ENCODE assay signal across 14 cellular contexts in genomic region chr5:169626779-169627178, GRCh38. TPM values are rescaled to one million over a fixed set of nuclear protein-coding genes. Genes with fewer than 3 reads are reported as not detected.
DNase-seq lines count a peak whose midpoint lies in the region; ATAC-seq, FAIRE-seq and TF ChIP-seq lines count a peak whose summit lies in the region.
"Had no signal": no experiment of that assay in that cellular context is flagged by ENCODE, and none has a peak within 500 bp of the region (broad histone marks: within the 10 kb centered on the region; RNA-seq: fewer than 3 reads in every experiment).

No MANE protein-coding gene starts in this region.

- H3K9ac ChIP-seq in astrocyte (ENCODE audit: low read length), result no peak overlapping the region

- WGBS in right cardiac atrium, result 64% methylated on average over 1 of the region's 1 CpG

- H3K27me3 Mint-ChIP-seq in astrocyte (ENCODE audit: low read depth, unreplicated experiment) (no peaks in the 10 kb centered on the region), progenitor cell of endocrine pancreas (peaks cover 8% of the 10 kb centered on the region)

- H3K27me3 ChIP-seq in right cardiac atrium (ENCODE audit: control insufficient read depth, insufficient read depth) (no peaks in the 10 kb centered on the region), astrocyte (ENCODE audit: insufficient read depth, low read length) (no peaks in the 10 kb centered on the region), foreskin keratinocyte (peaks cover 5% of the 10 kb centered on the region)
- H3K27me3 ChIP-seq: tibial artery had no signal

- no peak overlapping the region for H2AFZ ChIP-seq in astrocyte (ENCODE audit: low read depth, low read length)

- H4K20me1 ChIP-seq in astrocyte (ENCODE audit: insufficient read depth, low read length), result no peaks in the 10 kb centered on the region

- H3K79me2 ChIP-seq in astrocyte (ENCODE audit: insufficient read depth, low read length), result no peaks in the 10 kb centered on the region

- H3K4me3 ChIP-seq in right cardiac atrium (ENCODE audit: low read length) (no peak overlapping the region), astrocyte (ENCODE audit: insufficient read depth, low read depth, low read length) (no peak overlapping the region)
- H3K4me3 ChIP-seq: tibial artery had no signal

- H3K36me3 Mint-ChIP-seq in astrocyte (ENCODE audit: low read depth, unreplicated experiment), result no peaks in the 10 kb centered on the region
- no peaks in the 10 kb centered on the region for H3K36me3 Mint-ChIP-seq in progenitor cell of endocrine pancreas (ENCODE audit: insufficient read depth)

- H3K27ac ChIP-seq in right cardiac atrium (ENCODE audit: low read length) (no peak overlapping the region), astrocyte (ENCODE audit: low read depth, low read length) (peak overlapping the region; percentile 44), foreskin keratinocyte (no peak overlapping the region)
- H3K27ac ChIP-seq: tibial artery had no signal

- H3K4me1 Mint-ChIP-seq in astrocyte (ENCODE audit: low read depth, unreplicated experiment) (peaks cover 28% of the 10 kb centered on the region), progenitor cell of endocrine pancreas (ENCODE audit: low read depth) (no peaks in the 10 kb centered on the region)

- H3K9me3 Mint-ChIP-seq in astrocyte (ENCODE audit: unreplicated experiment) (peaks cover 5% of the 10 kb centered on the region), progenitor cell of endocrine pancreas (ENCODE audit: low read depth) (peaks cover 9% of the 10 kb centered on the region)

- H3K27ac Mint-ChIP-seq in astrocyte (ENCODE audit: unreplicated experiment) (no peak overlapping the region), progenitor cell of endocrine pancreas (no peak overlapping the region)

- no peaks in the 10 kb centered on the region for H3K9me3 ChIP-seq in right cardiac atrium (ENCODE audit: control insufficient read depth, low read length)
- H3K9me3 ChIP-seq in astrocyte (ENCODE audit: insufficient read depth, low read depth, low read length), result no peaks in the 10 kb centered on the region
- H3K9me3 ChIP-seq: tibial artery had no signal

- H3K4me3 Mint-ChIP-seq in astrocyte (ENCODE audit: unreplicated experiment) (no peak overlapping the region), progenitor cell of endocrine pancreas (ENCODE audit: low read depth) (no peak overlapping the region)

- peak; percentile 98 for FAIRE-seq in astrocyte (lab: Jason Lieb, UNC)

- no peaks in the 10 kb centered on the region for H3K4me1 ChIP-seq in right cardiac atrium (ENCODE audit: control insufficient read depth, insufficient read depth, low read length)
- peaks cover 18% of the 10 kb centered on the region for H3K4me1 ChIP-seq in astrocyte (ENCODE audit: insufficient read depth, low read length)
- H3K4me1 ChIP-seq in foreskin keratinocyte, result no peaks in the 10 kb centered on the region

- DNase-seq in left cardiac atrium (no peak), right cardiac atrium (no peak), astrocyte (ENCODE audit: low read depth) (peak; percentile 98), foreskin keratinocyte (peak; percentile 63 to 86), DMS 273 (lab: John Stamatoyannopoulos, UW; ENCODE audit: unreplicated experiment) (no peak), posterior cingulate gyrus (no peak), progenitor cell of endocrine pancreas (ENCODE audit: low spot score, unreplicated experiment) (no peak)
- DNase-seq: 8988T, DMS153, NCI-H446 treated with DMSO at 0.1 percent for 48 hours, RPMI8226, tibial artery had no signal

- TF ChIP-seq CTCF in astrocyte (IDR thresholded peaks at IDR 0.05; ENCODE audit: insufficient read depth, low read depth, low read length) (no peak), foreskin keratinocyte (conservative IDR thresholded peaks at IDR 0.05) (no peak), progenitor cell of endocrine pancreas (IDR thresholded peaks at IDR 0.05; ENCODE audit: unreplicated experiment) (no peak)

- ATAC-seq in left cardiac atrium (peak; percentile 53 to 92), right cardiac atrium (no peak), foreskin keratinocyte (peak; percentile 96), HG02678 (IDR thresholded peaks at IDR 0.05; ENCODE audit: unreplicated experiment) (no peak)
- ATAC-seq: sciatic nerve had no signal

- H3K4me2 ChIP-seq in astrocyte (ENCODE audit: low read length), result peak overlapping the region; percentile 28

- H3K36me3 ChIP-seq in astrocyte (ENCODE audit: insufficient read depth, low read length), result no peaks in the 10 kb centered on the region
- H3K36me3 ChIP-seq: tibial artery had no signal

- intact Hi-C loops in left cardiac atrium (cut with DNase I) (no loop called here), right cardiac atrium (cut with DNase I) (no loop called here), posterior cingulate gyrus (cut with DNase I) (no loop called here)

RNA-seq across cellular contexts. Expression of gene DOCK2, which starts 10.3 kb away (rescaled TPM):
- total RNA-seq in left cardiac atrium (10 to 100 TPM; 12.1 to 17.2 TPM), right cardiac atrium (10 to 100 TPM in 2 of 4 donors, 1 to 10 TPM in 2; 4.7 to 14.2 (median 10.6) TPM), astrocyte (0.43 and 0.66 TPM in 2 replicates), foreskin keratinocyte (2.0 and 2.2 TPM in 2 replicates), progenitor cell of endocrine pancreas (0.78 TPM in 1 of 2 replicates, not detected in the other)
- polyA plus RNA-seq in right cardiac atrium (1.00 TPM), foreskin keratinocyte (0.46 and 0.91 TPM in 2 replicates)

RNA-seq across cellular contexts. Expression of gene SPDL1, which starts 43.2 kb away (rescaled TPM):
- total RNA-seq in left cardiac atrium (1 to 10 TPM; 4.4 to 4.9 TPM), right cardiac atrium (1 to 10 TPM; 4.4 to 5.9 (median 5.3) TPM), astrocyte (20.2 and 27.0 TPM in 2 replicates), foreskin keratinocyte (34.3 and 37.2 TPM in 2 replicates), progenitor cell of endocrine pancreas (38.1 and 38.3 TPM in 2 replicates)
- polyA plus RNA-seq in right cardiac atrium (2.6 TPM), foreskin keratinocyte (11.5 and 14.5 TPM in 2 replicates)

Comparison
In these comparisons a context has a peak if more than half of its experiments do, and no peak if none do; other contexts are left out.
1. ATAC-seq: peak in left cardiac atrium (2 of 2) and foreskin keratinocyte (single experiment); none in right cardiac atrium (0 of 2) and HG02678 (single experiment).
2. DNase-seq: peak in astrocyte (single experiment) and foreskin keratinocyte (2 of 2); none in left cardiac atrium (single experiment), right cardiac atrium (0 of 3), DMS 273 (single experiment), posterior cingulate gyrus (0 of 10) and progenitor cell of endocrine pancreas (single experiment).